13 cellular contexts compared by ENCODE assay signal in the genomic region with DNA sequence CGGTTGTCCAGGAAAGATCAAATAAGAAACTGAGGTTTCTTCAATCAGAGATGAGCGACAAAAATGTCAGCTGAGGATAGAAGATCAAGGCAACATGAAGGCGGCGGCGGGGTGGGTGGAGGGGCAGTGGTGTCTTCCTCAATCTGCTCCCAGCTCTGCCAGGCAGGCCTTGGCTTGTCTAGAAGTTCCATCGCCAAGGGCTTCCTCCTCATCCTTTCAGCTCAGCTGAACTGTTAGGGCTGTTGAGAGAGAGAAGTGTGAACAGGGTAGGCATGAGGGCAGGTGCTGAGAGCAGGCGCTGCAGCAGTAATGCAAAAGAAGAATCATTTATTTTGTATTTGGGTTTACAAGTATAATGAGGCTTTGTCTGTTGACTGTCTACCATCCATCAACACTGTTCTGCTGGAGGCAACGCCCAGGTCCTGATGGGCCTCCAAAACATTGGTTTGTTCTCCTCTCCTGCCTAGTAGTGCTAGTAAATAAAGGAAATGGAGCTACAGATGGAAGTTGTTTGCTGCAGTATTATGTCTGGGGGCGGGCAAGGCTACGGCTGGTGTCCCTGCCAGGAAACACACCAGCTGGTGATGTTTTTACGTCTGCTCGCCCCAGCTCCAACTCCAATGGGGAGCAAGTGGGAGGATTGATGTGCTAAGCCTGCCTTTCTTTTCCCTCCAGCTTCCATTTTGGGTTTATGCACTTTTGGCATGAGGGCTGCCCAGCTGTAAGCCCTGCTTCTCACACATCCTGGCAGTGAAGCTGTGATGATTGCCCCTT.
"Had no signal": no experiment of that assay in that cellular context is flagged by ENCODE, and none has a peak within 500 bp of the region (broad histone marks: within the 10 kb centered on the region; RNA-seq: fewer than 3 reads in every experiment).

No MANE protein-coding gene starts in this region.

- DNase-seq: activated CD4-positive, alpha-beta T cell treated with anti-CD3 and anti-CD28 coated beads, Interleukin-2, amount 50 U/mL, for 1 hour; activated naive CD4-positive, alpha-beta T cell treated with anti-CD3 and anti-CD28 coated beads, Interleukin-2, amount 10 ng/mL, durations not matched to agents 7 days and 5 days; central memory CD4-positive, alpha-beta T cell; cortex of kidney; effector memory CD8-positive, alpha-beta T cell; foreskin melanocyte; islet precursor cell; left ventricle myocardium inferior; stimulated activated CD4-positive, alpha-beta T cell treated with anti-CD3 and anti-CD28 coated beads, Interleukin-12 subunit alpha, Interleukin-12 subunit beta, amount 100 ng/mL, for 4 hours; stimulated activated naive CD4-positive, alpha-beta T cell; substantia nigra; SW 1271 had no signal

- H3K27me3 ChIP-seq: heart right ventricle had no signal

- H3K4me1 ChIP-seq: heart right ventricle, left ventricle myocardium inferior had no signal

- H3K27ac ChIP-seq: heart right ventricle, left ventricle myocardium inferior had no signal

- H3K4me3 ChIP-seq: heart right ventricle, left ventricle myocardium inferior had no signal

- H3K36me3 ChIP-seq: heart right ventricle, left ventricle myocardium inferior had no signal

- ATAC-seq: effector memory CD8-positive, alpha-beta T cell had no signal
